20 cellular contexts compared by ENCODE assay signal in the genomic region with DNA sequence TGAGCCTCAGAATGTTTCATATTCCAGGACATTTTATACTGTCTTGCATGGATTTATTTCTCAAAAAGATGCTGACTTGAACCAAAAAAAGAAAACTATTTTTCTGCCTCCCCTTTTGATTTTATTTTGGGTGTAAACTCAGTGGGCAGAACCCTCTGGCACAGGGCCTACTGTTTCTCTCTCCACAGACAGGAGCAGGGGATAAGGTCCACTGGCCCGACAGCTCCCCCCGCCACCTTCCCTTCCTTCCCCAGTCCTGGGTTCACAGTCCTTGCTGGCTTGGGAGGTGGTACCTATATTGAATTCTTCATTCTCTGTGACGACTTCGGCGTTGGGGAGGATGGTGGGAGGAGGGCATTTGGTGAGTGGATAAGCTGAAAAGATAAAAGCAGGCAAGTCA.
"Had no signal": no experiment of that assay in that cellular context is flagged by ENCODE, and none has a peak within 500 bp of the region (broad histone marks: within the 10 kb centered on the region; RNA-seq: fewer than 3 reads in every experiment).

No MANE protein-coding gene starts in this region.

- H3K27ac ChIP-seq: coronary artery, dorsolateral prefrontal cortex, esophagus squamous epithelium, gastrocnemius medialis, heart right ventricle, left lung, lower lobe of right lung had no signal

- H3K9me3 ChIP-seq: esophagus squamous epithelium, gastrocnemius medialis, heart right ventricle, left lung, lower lobe of right lung, mucosa of descending colon had no signal

- DNase-seq: dermis blood vessel endothelial cell; dorsolateral prefrontal cortex; effector CD4-positive, alpha-beta T cell; effector memory CD4-positive, alpha-beta T cell; esophagus squamous epithelium; foreskin melanocyte; gastrocnemius medialis; glutamatergic neuron; head of caudate nucleus; heart right ventricle; hippocampal formation; kidney; left cardiac atrium; left lung; left ventricle myocardium superior; lower lobe of right lung; mesenchymal stem cell; mucosa of descending colon; naive B cell had no signal

- ATAC-seq: gastrocnemius medialis, heart right ventricle, left cardiac atrium, left lung, left ventricle myocardium superior, lower lobe of right lung, mucosa of descending colon had no signal

- H3K27me3 ChIP-seq: dorsolateral prefrontal cortex, esophagus squamous epithelium, gastrocnemius medialis, heart right ventricle, left lung had no signal

- H3K36me3 ChIP-seq: esophagus squamous epithelium, gastrocnemius medialis, heart right ventricle, left lung, lower lobe of right lung had no signal

- H3K4me3 ChIP-seq: coronary artery, dorsolateral prefrontal cortex, esophagus squamous epithelium, gastrocnemius medialis, heart right ventricle, left lung, lower lobe of right lung, mucosa of descending colon had no signal

- H3K4me1 ChIP-seq: esophagus squamous epithelium, gastrocnemius medialis, left lung, lower lobe of right lung had no signal
